In the genomic region with DNA sequence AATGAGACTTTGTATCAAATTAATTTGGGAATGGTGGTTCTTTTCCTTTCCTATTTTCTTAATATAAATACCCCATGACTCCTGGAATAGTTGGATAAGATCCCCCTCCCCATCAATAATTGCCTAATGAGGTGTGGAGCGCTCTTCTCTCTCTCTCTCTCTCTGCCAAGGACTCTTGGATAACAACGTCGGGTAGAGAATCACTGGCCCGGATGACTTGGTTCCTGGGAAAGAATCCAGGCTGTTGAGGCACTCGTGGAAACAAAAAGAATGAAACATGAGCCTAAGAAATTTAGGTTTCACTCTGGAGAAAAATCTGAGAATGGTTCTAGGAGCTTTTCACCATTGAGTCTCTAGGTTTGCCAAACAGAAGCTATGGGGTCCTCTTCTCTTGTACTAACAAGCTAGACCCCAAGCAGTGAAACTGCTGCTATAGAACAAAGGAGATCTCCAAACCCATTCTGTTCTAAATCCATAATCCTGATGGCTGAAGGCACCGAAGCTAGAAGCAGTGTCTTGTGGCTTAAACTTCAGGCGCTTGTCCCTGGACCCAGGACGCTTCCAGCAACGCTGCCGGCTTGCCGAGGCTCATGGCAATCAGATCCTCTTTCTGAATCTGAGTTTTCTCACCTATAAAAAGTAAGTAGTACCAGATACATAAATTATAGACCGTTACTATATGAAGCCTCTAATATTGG, we compare ENCODE assay signal across 20 cellular contexts.
DNase-seq lines count a peak whose midpoint lies in the region; ATAC-seq, FAIRE-seq and TF ChIP-seq lines count a peak whose summit lies in the region.
"Had no signal": no experiment of that assay in that cellular context is flagged by ENCODE, and none has a peak within 500 bp of the region (broad histone marks: within the 10 kb centered on the region; RNA-seq: fewer than 3 reads in every experiment).

No MANE protein-coding gene starts in this region.

- H3K4me2 ChIP-seq in H1 (ENCODE audit: insufficient read depth in 1 of 2, low read depth in 2 of 2, low read length in 2 of 2) (no peak overlapping the region), osteoblast (ENCODE audit: insufficient read depth, low read length) (peak overlapping the region; percentile 43)

- TF ChIP-seq CTCF in AG10803 (conservative IDR thresholded peaks at IDR 0.05; ENCODE audit: low read length), result no peak
- TF ChIP-seq CTCF in H1 (IDR thresholded peaks at IDR 0.05; ENCODE audit: control extremely low read depth in 1 of 3, insufficient read depth in 1 of 3, low read depth in 1 of 3, low read length in 3 of 3), result no peak
- no peak for TF ChIP-seq CTCF in osteoblast (IDR thresholded peaks at IDR 0.05; ENCODE audit: extremely low read depth, low read depth, low read length)

- no peak overlapping the region for H4K8ac ChIP-seq in H1 (ENCODE audit: extremely low read depth, insufficient read depth, low read length)

- no peak overlapping the region for H3K18ac ChIP-seq in H1 (ENCODE audit: extremely low read depth, low read length)

- H2AFZ ChIP-seq in H1 (ENCODE audit: low read length), result peak overlapping the region; percentile 43; the same call in 1 of the 2 replicates
- H2AFZ ChIP-seq in osteoblast (ENCODE audit: low read length), result peak overlapping the region; percentile 63

- ATAC-seq in HG02678 (IDR thresholded peaks at IDR 0.05; ENCODE audit: unreplicated experiment) (peak; percentile 8), HG02759 (IDR thresholded peaks at IDR 0.05; ENCODE audit: unreplicated experiment) (no peak), GM21717 (IDR thresholded peaks at IDR 0.05; ENCODE audit: unreplicated experiment) (no peak)
- ATAC-seq: activated CD4-positive, CD25-positive, alpha-beta regulatory T cell treated with anti-CD3 and anti-CD28 coated beads, Interleukin-2, amount 50 U/mL, for 24 hours; activated CD8-positive, alpha-beta T cell treated with anti-CD3 and anti-CD28 coated beads, Interleukin-2, amount 10 ng/mL, durations not matched to agents 7 days and 5 days; CD8-positive, alpha-beta T cell had no signal

- H3K36me3 ChIP-seq in H1 (ENCODE audit: control insufficient read depth in 2 of 4, insufficient read depth in 4 of 4, low read length in 3 of 4) (no peaks in the 10 kb centered on the region), osteoblast (ENCODE audit: insufficient read depth, low read length) (no peaks in the 10 kb centered on the region)
- H3K36me3 ChIP-seq: suprapubic skin had no signal

- H4K91ac ChIP-seq in H1 (replicated peaks; ENCODE audit: insufficient read length, low read length), result no peak overlapping the region

- H3K79me1 ChIP-seq in H1 (ENCODE audit: low read depth, low read length), result no peaks in the 10 kb centered on the region

- no peak overlapping the region for H3K9ac ChIP-seq in H1 (replicated peaks in 1 of 4; ENCODE audit: extremely low read depth in 1 of 4, low read depth in 3 of 4, low read length in 3 of 4)

- no peak for TF ChIP-seq RAD21 in H1 (IDR thresholded peaks at IDR 0.05 in 1 of 2, conservative IDR thresholded peaks at IDR 0.05 in 1 of 2; ENCODE audit: low read depth in 2 of 2, low read length in 2 of 2)

- CTCF ChIA-PET in H1 (lab: Charles Lee; ENCODE audit: partially characterized antibody), result interaction anchor here (0.7 to 2.6 kb wide), 21 partner anchors 10 to 1025 kb away, joined by 3 to 8 read pairs (median 3); partner anchors contain the start of gene BTBD3

- H3K27me3 ChIP-seq in H1 (replicated peaks in 1 of 4; ENCODE audit: control insufficient read depth in 3 of 4, extremely low read depth in 1 of 4, insufficient read depth in 3 of 4, low read length in 3 of 4) (no peaks in the 10 kb centered on the region), osteoblast (ENCODE audit: insufficient read depth, low read length) (no peaks in the 10 kb centered on the region)
- H3K27me3 ChIP-seq: body of pancreas, suprapubic skin had no signal

- H2BK5ac ChIP-seq in H1 (ENCODE audit: low read depth, low read length), result no peak overlapping the region

- H3K4me1 ChIP-seq in H1 (replicated peaks in 1 of 4; ENCODE audit: control insufficient read depth in 3 of 4, insufficient read depth in 4 of 4, low read length in 3 of 4) (no peaks in the 10 kb centered on the region; a peak in 1 of 7 replicates), osteoblast (ENCODE audit: insufficient read depth, low read length) (no peaks in the 10 kb centered on the region)
- H3K4me1 ChIP-seq: body of pancreas, foreskin keratinocyte had no signal

- H3K56ac ChIP-seq in H1 (replicated peaks; ENCODE audit: insufficient read length, low read depth, low read length), result no peak overlapping the region

- FAIRE-seq in H1 (lab: Jason Lieb, UNC), result no peak
- FAIRE-seq: endometrium had no signal

- H3K4me3 ChIP-seq in AG10803 (ENCODE audit: low read length) (0 out of 2 replicates have a peak overlapping the region, but pooled peaks have one; percentile 12), H1 (ENCODE audit: extremely low read depth in 1 of 4, insufficient read depth in 2 of 4, low read depth in 3 of 4, low read length in 4 of 4) (no peak overlapping the region), osteoblast (ENCODE audit: insufficient read depth, low read length) (peak overlapping the region; percentile 45)
- H3K4me3 ChIP-seq: body of pancreas, coronary artery, SK-N-MC, suprapubic skin had no signal

- no peaks in the 10 kb centered on the region for H3K23me2 ChIP-seq in H1 (ENCODE audit: low read depth, low read length)

- no peak overlapping the region for H2BK120ac ChIP-seq in H1 (replicated peaks; ENCODE audit: low read depth, low read length)

- WGBS in H1 (ENCODE audit: extremely low coverage in 1 of 2, insufficient coverage in 1 of 2, insufficient read length in 1 of 2, insufficient replicate concordance in 2 of 2, low coverage in 1 of 2, low lambda C conversion rate in 2 of 2, missing lambda C conversion rate in 1 of 2), 2 experiments, result 73% methylated on average over 12 of the region's 12 CpGs; no CpG with 5 or more reads in 1 of the 2 experiments

- no peak overlapping the region for H4K5ac ChIP-seq in H1 (ENCODE audit: insufficient read length, low read depth, low read length)

- no peak overlapping the region for H3K14ac ChIP-seq in H1 (ENCODE audit: insufficient read length)

- no peak overlapping the region for H2BK12ac ChIP-seq in H1 (ENCODE audit: low read depth, low read length)

- TF ChIP-seq POLR2A in H1 (IDR thresholded peaks at IDR 0.05; ENCODE audit: control extremely low read depth in 1 of 2, low read depth in 2 of 2, low read length in 2 of 2), result no peak

- H3K23ac ChIP-seq in H1 (ENCODE audit: insufficient read length), result no peak overlapping the region

- no peak for TF ChIP-seq EP300 in H1 (IDR thresholded peaks at IDR 0.05; ENCODE audit: borderline replicate concordance in 1 of 2, low read depth in 2 of 2, low read length in 2 of 2)

- DNase-seq in AG10803 (ENCODE audit: low read depth) (peak; percentile 29), H1 (ENCODE audit: low read depth in 1 of 2, low spot score in 2 of 2) (no peak), osteoblast (ENCODE audit: insufficient read length, low spot score, missing footprints) (no peak), OCI-M2 (lab: John Stamatoyannopoulos, UW; ENCODE audit: unreplicated experiment) (no peak), DMS53 (lab: John Stamatoyannopoulos, UW) (no peak)
- DNase-seq: activated CD8-positive, alpha-beta T cell treated with anti-CD3 and anti-CD28 coated beads, Interleukin-2, amount 10 ng/mL, durations not matched to agents 7 days and 5 days; activated T-cell treated with anti-CD3 and anti-CD28 coated beads, Interleukin-2, amount 50 U/mL, for 24 hours; CD8-positive, alpha-beta T cell; NCI-H2171; T-helper 9 cell had no signal

- no peak overlapping the region for H2AK5ac ChIP-seq in H1 (ENCODE audit: low read depth, low read length)

- no peak overlapping the region for H3K4ac ChIP-seq in H1 (replicated peaks; ENCODE audit: insufficient read length, low read depth, low read length)

- H3K79me2 ChIP-seq in H1 (ENCODE audit: control insufficient read depth in 1 of 2, insufficient read depth in 2 of 2, low read length in 2 of 2) (no peaks in the 10 kb centered on the region), osteoblast (ENCODE audit: insufficient read depth, low read length) (no peaks in the 10 kb centered on the region)

- no peak overlapping the region for H2BK15ac ChIP-seq in H1 (ENCODE audit: low read length)

- H3K9me3 ChIP-seq in H1 (ENCODE audit: insufficient read depth in 2 of 2, low read depth in 1 of 2, low read length in 1 of 2), result no peaks in the 10 kb centered on the region
- no peaks in the 10 kb centered on the region for H3K9me3 ChIP-seq in osteoblast (ENCODE audit: low read depth, low read length)
- H3K9me3 ChIP-seq: body of pancreas, suprapubic skin had no signal

- no peak overlapping the region for H3K27ac ChIP-seq in H1 (ENCODE audit: low read depth, low read length)
- no peak overlapping the region for H3K27ac ChIP-seq in osteoblast (ENCODE audit: low read depth, low read length)
- H3K27ac ChIP-seq: body of pancreas, coronary artery, foreskin keratinocyte, SK-N-MC, suprapubic skin had no signal

- H4K20me1 ChIP-seq in H1 (replicated peaks in 1 of 2; ENCODE audit: control insufficient read depth in 1 of 2, insufficient read depth in 2 of 2, low read length in 2 of 2) (no peaks in the 10 kb centered on the region), osteoblast (ENCODE audit: insufficient read depth, low read length) (no peaks in the 10 kb centered on the region)

- no peak overlapping the region for H2BK20ac ChIP-seq in H1 (ENCODE audit: low read length)

- POLR2A ChIA-PET in H1 (lab: Charles Lee; ENCODE audit: partially characterized antibody), result no interaction called here

TF ChIP-seq in H1, 55 proteins besides CTCF, POLR2A, EP300 and RAD21 (continues in another document):
- TF ChIP-seq KDM4A (IDR thresholded peaks at IDR 0.05; ENCODE audit: low read depth, low read length, severe bottlenecking), result no peak
- no peak for TF ChIP-seq SP4 (IDR thresholded peaks at IDR 0.05; ENCODE audit: low read length)

Comparison
In these comparisons a context has a peak if more than half of its experiments do, and no peak if none do; other contexts are left out.
1. H3K4me3 ChIP-seq: peak in AG10803 (single experiment) and osteoblast (single experiment); none in H1 (0 of 4).